In genomic region chr10:95096143-95096542, GRCh38 we compare ENCODE assay signal across 1 cellular context.
TF ChIP-seq lines count a peak whose summit lies in the region.

No MANE protein-coding gene starts in this region.

TF ChIP-seq in GM23338, 12 proteins besides CTCF, POLR2A, EP300 and RAD21:
- TF ChIP-seq ZNF462 (CRISPR knock-in tag; IDR thresholded peaks at IDR 0.05) (no peak), REST (IDR thresholded peaks at IDR 0.05; ENCODE audit: unreplicated experiment) (no peak), ZNF331 (CRISPR knock-in tag; IDR thresholded peaks at IDR 0.05; ENCODE audit: low read depth) (no peak), ZNF114 (CRISPR knock-in tag; IDR thresholded peaks at IDR 0.05) (no peak), EZH2phosphoT487 (IDR thresholded peaks at IDR 0.05; ENCODE audit: unreplicated experiment) (no peak), NANOG (IDR thresholded peaks at IDR 0.05; ENCODE audit: borderline replicate concordance) (no peak), CREB1 (CRISPR knock-in tag; IDR thresholded peaks at IDR 0.05; ENCODE audit: low read depth) (no peak), STAT1 (IDR thresholded peaks at IDR 0.05; ENCODE audit: unreplicated experiment) (no peak), ETS1 (IDR thresholded peaks at IDR 0.05) (no peak), JUNB (IDR thresholded peaks at IDR 0.05; ENCODE audit: unreplicated experiment) (no peak), POLR2AphosphoS5 (IDR thresholded peaks at IDR 0.05; ENCODE audit: low read depth) (no peak), EZH2 (IDR thresholded peaks at IDR 0.05; ENCODE audit: low read depth, unreplicated experiment) (no peak)
